Comparison of ENCODE assay signal across 2 cellular contexts in genomic region chr2:43738257-43738656, GRCh38.
TF ChIP-seq lines count a peak whose summit lies in the region.

No MANE protein-coding gene starts in this region.

TF ChIP-seq in A549, 52 proteins besides CTCF, POLR2A, EP300 and RAD21 (continued from another document):
- TF ChIP-seq, protein P1, sequence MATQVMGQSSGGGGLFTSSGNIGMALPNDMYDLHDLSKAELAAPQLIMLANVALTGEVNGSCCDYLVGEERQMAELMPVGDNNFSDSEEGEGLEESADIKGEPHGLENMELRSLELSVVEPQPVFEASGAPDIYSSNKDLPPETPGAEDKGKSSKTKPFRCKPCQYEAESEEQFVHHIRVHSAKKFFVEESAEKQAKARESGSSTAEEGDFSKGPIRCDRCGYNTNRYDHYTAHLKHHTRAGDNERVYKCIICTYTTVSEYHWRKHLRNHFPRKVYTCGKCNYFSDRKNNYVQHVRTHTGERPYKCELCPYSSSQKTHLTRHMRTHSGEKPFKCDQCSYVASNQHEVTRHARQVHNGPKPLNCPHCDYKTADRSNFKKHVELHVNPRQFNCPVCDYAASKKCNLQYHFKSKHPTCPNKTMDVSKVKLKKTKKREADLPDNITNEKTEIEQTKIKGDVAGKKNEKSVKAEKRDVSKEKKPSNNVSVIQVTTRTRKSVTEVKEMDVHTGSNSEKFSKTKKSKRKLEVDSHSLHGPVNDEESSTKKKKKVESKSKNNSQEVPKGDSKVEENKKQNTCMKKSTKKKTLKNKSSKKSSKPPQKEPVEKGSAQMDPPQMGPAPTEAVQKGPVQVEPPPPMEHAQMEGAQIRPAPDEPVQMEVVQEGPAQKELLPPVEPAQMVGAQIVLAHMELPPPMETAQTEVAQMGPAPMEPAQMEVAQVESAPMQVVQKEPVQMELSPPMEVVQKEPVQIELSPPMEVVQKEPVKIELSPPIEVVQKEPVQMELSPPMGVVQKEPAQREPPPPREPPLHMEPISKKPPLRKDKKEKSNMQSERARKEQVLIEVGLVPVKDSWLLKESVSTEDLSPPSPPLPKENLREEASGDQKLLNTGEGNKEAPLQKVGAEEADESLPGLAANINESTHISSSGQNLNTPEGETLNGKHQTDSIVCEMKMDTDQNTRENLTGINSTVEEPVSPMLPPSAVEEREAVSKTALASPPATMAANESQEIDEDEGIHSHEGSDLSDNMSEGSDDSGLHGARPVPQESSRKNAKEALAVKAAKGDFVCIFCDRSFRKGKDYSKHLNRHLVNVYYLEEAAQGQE (IDR thresholded peaks at IDR 0.05) = no peak
- TF ChIP-seq, protein P2, sequence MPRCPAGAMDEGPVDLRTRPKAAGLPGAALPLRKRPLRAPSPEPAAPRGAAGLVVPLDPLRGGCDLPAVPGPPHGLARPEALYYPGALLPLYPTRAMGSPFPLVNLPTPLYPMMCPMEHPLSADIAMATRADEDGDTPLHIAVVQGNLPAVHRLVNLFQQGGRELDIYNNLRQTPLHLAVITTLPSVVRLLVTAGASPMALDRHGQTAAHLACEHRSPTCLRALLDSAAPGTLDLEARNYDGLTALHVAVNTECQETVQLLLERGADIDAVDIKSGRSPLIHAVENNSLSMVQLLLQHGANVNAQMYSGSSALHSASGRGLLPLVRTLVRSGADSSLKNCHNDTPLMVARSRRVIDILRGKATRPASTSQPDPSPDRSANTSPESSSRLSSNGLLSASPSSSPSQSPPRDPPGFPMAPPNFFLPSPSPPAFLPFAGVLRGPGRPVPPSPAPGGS (IDR thresholded peaks at IDR 0.05) = no peak
- TF ChIP-seq EHF (CRISPR knock-in tag; IDR thresholded peaks at IDR 0.05) (no peak), FOXS1 (CRISPR knock-in tag; IDR thresholded peaks at IDR 0.05) (no peak)

TF ChIP-seq in SK-N-SH, 30 proteins besides CTCF, POLR2A, EP300 and RAD21 (continued from another document):
- TF ChIP-seq, protein P3, sequence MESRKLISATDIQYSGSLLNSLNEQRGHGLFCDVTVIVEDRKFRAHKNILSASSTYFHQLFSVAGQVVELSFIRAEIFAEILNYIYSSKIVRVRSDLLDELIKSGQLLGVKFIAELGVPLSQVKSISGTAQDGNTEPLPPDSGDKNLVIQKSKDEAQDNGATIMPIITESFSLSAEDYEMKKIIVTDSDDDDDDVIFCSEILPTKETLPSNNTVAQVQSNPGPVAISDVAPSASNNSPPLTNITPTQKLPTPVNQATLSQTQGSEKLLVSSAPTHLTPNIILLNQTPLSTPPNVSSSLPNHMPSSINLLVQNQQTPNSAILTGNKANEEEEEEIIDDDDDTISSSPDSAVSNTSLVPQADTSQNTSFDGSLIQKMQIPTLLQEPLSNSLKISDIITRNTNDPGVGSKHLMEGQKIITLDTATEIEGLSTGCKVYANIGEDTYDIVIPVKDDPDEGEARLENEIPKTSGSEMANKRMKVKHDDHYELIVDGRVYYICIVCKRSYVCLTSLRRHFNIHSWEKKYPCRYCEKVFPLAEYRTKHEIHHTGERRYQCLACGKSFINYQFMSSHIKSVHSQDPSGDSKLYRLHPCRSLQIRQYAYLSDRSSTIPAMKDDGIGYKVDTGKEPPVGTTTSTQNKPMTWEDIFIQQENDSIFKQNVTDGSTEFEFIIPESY (IDR thresholded peaks at IDR 0.05; ENCODE audit: borderline replicate concordance, low read depth) = no peak
- TF ChIP-seq RFX5 (IDR thresholded peaks at IDR 0.05; ENCODE audit: low read length) (no peak), GATA2 (CRISPR knock-in tag; IDR thresholded peaks at IDR 0.05) (no peak), EZH2phosphoT487 (IDR thresholded peaks at IDR 0.05; ENCODE audit: borderline replicate concordance, low read depth) (no peak), FOXM1 (IDR thresholded peaks at IDR 0.05; ENCODE audit: low read depth) (no peak), CHD2 (IDR thresholded peaks at IDR 0.05; ENCODE audit: low read length, partially characterized antibody) (no peak)
- TF ChIP-seq, protein P4, sequence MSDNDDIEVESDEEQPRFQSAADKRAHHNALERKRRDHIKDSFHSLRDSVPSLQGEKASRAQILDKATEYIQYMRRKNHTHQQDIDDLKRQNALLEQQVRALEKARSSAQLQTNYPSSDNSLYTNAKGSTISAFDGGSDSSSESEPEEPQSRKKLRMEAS (IDR thresholded peaks at IDR 0.05; ENCODE audit: low read depth) = no peak
TF ChIP-seq in SK-N-SH: peak in this region for 0.
